Comparison of ENCODE assay signal across 1 cellular context in genomic region chr16:51337662-51338061, GRCh38.
TF ChIP-seq lines count a peak whose summit lies in the region.

No MANE protein-coding gene starts in this region.

TF ChIP-seq in H1, 55 proteins besides CTCF, POLR2A, EP300 and RAD21 (continued from another document):
- TF ChIP-seq SIX5 (IDR thresholded peaks at IDR 0.05; ENCODE audit: low read depth, low read length) (no peak), TAF1 (IDR thresholded peaks at IDR 0.05; ENCODE audit: low read depth, low read length) (no peak), USF2 (IDR thresholded peaks at IDR 0.05; ENCODE audit: low read length) (no peak), BACH1 (IDR thresholded peaks at IDR 0.05; ENCODE audit: low read length) (no peak), BRCA1 (IDR thresholded peaks at IDR 0.05; ENCODE audit: low read depth, low read length) (no peak), GABPA (IDR thresholded peaks at IDR 0.05; ENCODE audit: borderline replicate concordance, insufficient read depth, low read length) (no peak), HDAC6 (IDR thresholded peaks at IDR 0.05; ENCODE audit: low read depth, low read length) (no peak), KDM5A (IDR thresholded peaks at IDR 0.05; ENCODE audit: low read length) (no peak), SIRT6 (IDR thresholded peaks at IDR 0.05; ENCODE audit: low read length) (no peak), MAX (IDR thresholded peaks at IDR 0.05) (no peak)
